Comparison of ENCODE assay signal across 17 cellular contexts in the genomic region with DNA sequence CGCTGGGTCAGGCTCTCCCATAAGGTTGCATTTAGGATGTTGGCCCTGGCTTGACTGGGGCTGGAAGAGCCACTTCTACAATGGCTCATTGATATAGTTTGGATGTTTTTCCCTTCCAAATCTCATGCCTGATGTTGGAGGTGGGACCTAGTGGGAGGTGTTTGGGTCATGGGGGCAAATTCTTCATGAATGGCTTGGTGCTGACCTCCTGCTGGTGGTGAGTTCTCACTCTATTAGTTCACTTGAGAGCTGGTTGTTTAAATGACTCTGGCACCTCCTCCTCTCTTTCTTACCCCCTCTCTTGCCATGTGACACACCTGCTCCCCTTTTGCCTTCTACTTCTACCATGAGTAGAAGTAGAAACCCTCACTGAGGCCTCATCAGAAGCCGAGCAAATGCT. TPM values are rescaled to one million over a fixed set of nuclear protein-coding genes. Genes with fewer than 3 reads are reported as not detected.
DNase-seq lines count a peak whose midpoint lies in the region; ATAC-seq and TF ChIP-seq lines count a peak whose summit lies in the region.
"Had no signal": no experiment of that assay in that cellular context is flagged by ENCODE, and none has a peak within 500 bp of the region (broad histone marks: within the 10 kb centered on the region; RNA-seq: fewer than 3 reads in every experiment).

No MANE protein-coding gene starts in this region.

- no peaks in the 10 kb centered on the region for H3K79me1 ChIP-seq in mesendoderm (ENCODE audit: low read length)

- no peaks in the 10 kb centered on the region for H3K9me3 ChIP-seq in sigmoid colon
- H3K9me3 ChIP-seq in CD4-positive, alpha-beta memory T cell (ENCODE audit: control insufficient read depth in 1 of 2, low read length in 2 of 2): no peaks in the 10 kb centered on the region
- H3K9me3 ChIP-seq: HAP-1 had no signal

- no peaks in the 10 kb centered on the region for H3K27me3 ChIP-seq in mesendoderm (ENCODE audit: insufficient read depth, low read length, poor library complexity)
- no peaks in the 10 kb centered on the region for H3K27me3 ChIP-seq in sigmoid colon
- H3K27me3 ChIP-seq in CD4-positive, alpha-beta memory T cell (ENCODE audit: insufficient read depth, low read length): no peaks in the 10 kb centered on the region

- CTCF ChIA-PET in WTC11 (lab: Charles Lee): no interaction called here
- CTCF ChIA-PET in CD4-positive, alpha-beta memory T cell (lab: Charles Lee; ENCODE audit: partially characterized antibody): no interaction called here

- no peak overlapping the region for H4K8ac ChIP-seq in mesendoderm (ENCODE audit: low read depth, low read length)

- POLR2A ChIA-PET in WTC11 (lab: Charles Lee): no interaction called here
- POLR2A ChIA-PET in CD4-positive, alpha-beta memory T cell (lab: Charles Lee; ENCODE audit: partially characterized antibody): no interaction called here

- H3K27ac Mint-ChIP-seq in WTC11: peak overlapping the region; percentile 43
- H3K27ac Mint-ChIP-seq in activated CD4-positive, alpha-beta T cell treated with anti-CD3 and anti-CD28 coated beads, Interleukin-2, amount 10 ng/mL, durations not matched to agents 24 days and 14 days: no peak overlapping the region
- H3K27ac Mint-ChIP-seq in CD4-positive, alpha-beta memory T cell: no peak overlapping the region
- H3K27ac Mint-ChIP-seq: B cell had no signal

- no peak overlapping the region for H2BK5ac ChIP-seq in mesendoderm (ENCODE audit: low read length)

- H2BK120ac ChIP-seq in mesendoderm (ENCODE audit: low read depth, low read length): no peak overlapping the region

- H3K9me3 Mint-ChIP-seq in WTC11: peaks cover 5% of the 10 kb centered on the region; the same call in 1 of the 2 replicates
- no peaks in the 10 kb centered on the region for H3K9me3 Mint-ChIP-seq in activated CD4-positive, alpha-beta T cell treated with anti-CD3 and anti-CD28 coated beads, Interleukin-2, amount 10 ng/mL, durations not matched to agents 24 days and 14 days
- H3K9me3 Mint-ChIP-seq in CD4-positive, alpha-beta memory T cell: no peaks in the 10 kb centered on the region

- no peak overlapping the region for H3K56ac ChIP-seq in mesendoderm (ENCODE audit: low read length)

- intact Hi-C loops in activated CD4-positive, alpha-beta T cell treated with anti-CD3 and anti-CD28 coated beads, Interleukin-2, amount 10 ng/mL, durations not matched to agents 24 days and 14 days (cut with micrococcal nuclease): no loop called here
- intact Hi-C loops in sigmoid colon (cut with DNase I): no loop called here
- intact Hi-C loops in CD4-positive, alpha-beta memory T cell (cut with micrococcal nuclease): no loop called here

- H3K36me3 Mint-ChIP-seq in WTC11: no peaks in the 10 kb centered on the region
- H3K36me3 Mint-ChIP-seq in activated CD4-positive, alpha-beta T cell treated with anti-CD3 and anti-CD28 coated beads, Interleukin-2, amount 10 ng/mL, durations not matched to agents 24 days and 14 days (ENCODE audit: low read depth): no peaks in the 10 kb centered on the region
- no peaks in the 10 kb centered on the region for H3K36me3 Mint-ChIP-seq in CD4-positive, alpha-beta memory T cell

- H3K4me3 Mint-ChIP-seq in WTC11: no peak overlapping the region
- no peak overlapping the region for H3K4me3 Mint-ChIP-seq in activated CD4-positive, alpha-beta T cell treated with anti-CD3 and anti-CD28 coated beads, Interleukin-2, amount 10 ng/mL, durations not matched to agents 24 days and 14 days
- no peak overlapping the region for H3K4me3 Mint-ChIP-seq in CD4-positive, alpha-beta memory T cell
- H3K4me3 Mint-ChIP-seq: B cell had no signal

- H3K4me3 ChIP-seq in mesendoderm (ENCODE audit: low read length) (no peak overlapping the region), sigmoid colon (no peak overlapping the region)
- H3K4me3 ChIP-seq in CD4-positive, alpha-beta memory T cell (ENCODE audit: low read length in 2 of 2): no peak overlapping the region
- H3K4me3 ChIP-seq: BLaER1 treated with 17β-estradiol and CSF1 and Interleukin-3, amounts not matched to agents 10 nM and 100 nM; HAP-1 had no signal

- no peaks in the 10 kb centered on the region for H3K79me2 ChIP-seq in mesendoderm (ENCODE audit: control insufficient read depth, insufficient read depth, low read length)

- DNase-seq in ELF-1 (ENCODE audit: low read depth, low spot score): peak; percentile 59
- no peak for DNase-seq in WTC11 (ENCODE audit: low spot score)
- peak; percentile 75 for DNase-seq in mesendoderm
- no peak for DNase-seq in activated CD4-positive, alpha-beta T cell treated with anti-CD3 and anti-CD28 coated beads, Interleukin-2, amount 10 ng/mL, durations not matched to agents 24 days and 14 days
- DNase-seq in sigmoid colon: no peak
- DNase-seq in AG20443 (ENCODE audit: low spot score): no peak
- no peak for DNase-seq in CD4-positive, alpha-beta memory T cell
- DNase-seq: 8988T, Caco-2, GF-D8, GOT3 had no signal

- H3K23ac ChIP-seq in mesendoderm (ENCODE audit: low read length): no peak overlapping the region

- H3K9ac ChIP-seq in mesendoderm (ENCODE audit: low read length): no peak overlapping the region
- H3K9ac ChIP-seq: BLaER1 treated with 17β-estradiol and CSF1 and Interleukin-3, amounts not matched to agents 10 nM and 100 nM had no signal

- H3K4me1 ChIP-seq in mesendoderm (ENCODE audit: control insufficient read depth, low read depth, low read length) (peaks cover 3% of the 10 kb centered on the region), sigmoid colon (no peaks in the 10 kb centered on the region)
- H3K4me1 ChIP-seq in CD4-positive, alpha-beta memory T cell (ENCODE audit: insufficient read depth, low read length): peaks cover 14% of the 10 kb centered on the region
- H3K4me1 ChIP-seq: HAP-1 had no signal

- H3K36me3 ChIP-seq in mesendoderm (ENCODE audit: control insufficient read depth, insufficient read depth, low read length): no peaks in the 10 kb centered on the region
- H3K36me3 ChIP-seq in sigmoid colon: no peaks in the 10 kb centered on the region
- no peaks in the 10 kb centered on the region for H3K36me3 ChIP-seq in CD4-positive, alpha-beta memory T cell (ENCODE audit: insufficient read depth, low read length)
- H3K36me3 ChIP-seq: BLaER1 treated with 17β-estradiol and CSF1 and Interleukin-3, amounts not matched to agents 10 nM and 100 nM; HAP-1 had no signal

- H2AK5ac ChIP-seq in mesendoderm (ENCODE audit: low read length): no peak overlapping the region

- no peak for TF ChIP-seq EP300 in sigmoid colon (IDR thresholded peaks at IDR 0.05)

- H3K27ac ChIP-seq in mesendoderm (ENCODE audit: low read depth, low read length): no peak overlapping the region
- H3K27ac ChIP-seq in sigmoid colon: no peak overlapping the region
- H3K27ac ChIP-seq in CD4-positive, alpha-beta memory T cell (ENCODE audit: low read depth, low read length): no peak overlapping the region
- H3K27ac ChIP-seq: BLaER1 treated with 17β-estradiol and CSF1 and Interleukin-3, amounts not matched to agents 10 nM and 100 nM had no signal

- peaks cover 36% of the 10 kb centered on the region for H3K4me1 Mint-ChIP-seq in WTC11
- H3K4me1 Mint-ChIP-seq in activated CD4-positive, alpha-beta T cell treated with anti-CD3 and anti-CD28 coated beads, Interleukin-2, amount 10 ng/mL, durations not matched to agents 24 days and 14 days: peaks cover 17% of the 10 kb centered on the region
- H3K4me1 Mint-ChIP-seq in CD4-positive, alpha-beta memory T cell: peaks cover 10 to 12% (median 10%) of the 10 kb centered on the region in 4 donors

- no peak overlapping the region for H3K18ac ChIP-seq in mesendoderm (ENCODE audit: low read length)

- WGBS in mesendoderm (ENCODE audit: extremely low coverage, insufficient coverage, low lambda C conversion rate): no CpG with 5 or more reads among the region's 2 CpGs
- WGBS in sigmoid colon, 2 donors: 95 to 98% methylated on average over 2 of the region's 2 CpGs

- H2BK15ac ChIP-seq in mesendoderm (replicated peaks; ENCODE audit: low read depth): no peak overlapping the region

- H4K5ac ChIP-seq in mesendoderm (ENCODE audit: low read length): no peak overlapping the region

- H3K4ac ChIP-seq in mesendoderm (ENCODE audit: low read depth, low read length): no peak overlapping the region

- no peak for TF ChIP-seq POLR2A in sigmoid colon (IDR thresholded peaks at IDR 0.05)

- peak; percentile 43 for ATAC-seq in WTC11

- no peak overlapping the region for H3K4me2 ChIP-seq in mesendoderm (ENCODE audit: low read length)
- H3K4me2 ChIP-seq: BLaER1 treated with 17β-estradiol and CSF1 and Interleukin-3, amounts not matched to agents 10 nM and 100 nM had no signal

- TF ChIP-seq CTCF in WTC11 (IDR thresholded peaks at IDR 0.05) (no peak), sigmoid colon (IDR thresholded peaks at IDR 0.05) (no peak)

- no peaks in the 10 kb centered on the region for H3K27me3 Mint-ChIP-seq in WTC11 (ENCODE audit: low read depth)
- peaks cover 46% of the 10 kb centered on the region for H3K27me3 Mint-ChIP-seq in activated CD4-positive, alpha-beta T cell treated with anti-CD3 and anti-CD28 coated beads, Interleukin-2, amount 10 ng/mL, durations not matched to agents 24 days and 14 days
- H3K27me3 Mint-ChIP-seq in CD4-positive, alpha-beta memory T cell: peaks cover 0 to 5% of the 10 kb centered on the region in 2 donors

TF ChIP-seq in WTC11, 78 proteins besides CTCF, POLR2A, EP300 and RAD21:
- TF ChIP-seq, protein P1, sequence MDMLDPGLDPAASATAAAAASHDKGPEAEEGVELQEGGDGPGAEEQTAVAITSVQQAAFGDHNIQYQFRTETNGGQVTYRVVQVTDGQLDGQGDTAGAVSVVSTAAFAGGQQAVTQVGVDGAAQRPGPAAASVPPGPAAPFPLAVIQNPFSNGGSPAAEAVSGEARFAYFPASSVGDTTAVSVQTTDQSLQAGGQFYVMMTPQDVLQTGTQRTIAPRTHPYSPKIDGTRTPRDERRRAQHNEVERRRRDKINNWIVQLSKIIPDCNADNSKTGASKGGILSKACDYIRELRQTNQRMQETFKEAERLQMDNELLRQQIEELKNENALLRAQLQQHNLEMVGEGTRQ (CRISPR knock-in tag; IDR thresholded peaks at IDR 0.05): 0 out of 2 replicates have a peak, but pooled peaks have one; percentile 26
- no peak for TF ChIP-seq ZNF121 (CRISPR knock-in tag; IDR thresholded peaks at IDR 0.05)

RNA-seq across cellular contexts. Expression of a gene that starts 20.5 kb away (rescaled TPM):
- total RNA-seq in WTC11 (2021) (14.6 to 15.8 TPM (median 14.9 TPM) in 3 replicates), sigmoid colon (not detected)
- 1.3 TPM for polyA plus RNA-seq in mesendoderm (2013, experiment 1 of 2)
- 1.3 TPM for polyA plus RNA-seq in mesendoderm (2013, experiment 2 of 2)
- total RNA-seq in activated CD4-positive, alpha-beta T cell treated with anti-CD3 and anti-CD28 coated beads, Interleukin-2, amount 10 ng/mL, durations not matched to agents 24 days and 14 days: 0.69 and 1.0 TPM in 2 replicates
- polyA plus RNA-seq in sigmoid colon: under 1 TPM in 1 of 3 donors, not detected in 2; 0.45 TPM
- total RNA-seq in CD4-positive, alpha-beta memory T cell: not detected
- polyA plus RNA-seq in CD4-positive, alpha-beta memory T cell: not detected
- total RNA-seq: A673, B cell, Daoy had no signal
- polyA plus RNA-seq: AG04450 had no signal

Comparison
In these comparisons a context has a peak if more than half of its experiments do, and no peak if none do; other contexts are left out.
1. DNase-seq: peak in ELF-1 (single experiment) and mesendoderm (single experiment); none in WTC11 (single experiment), activated CD4-positive, alpha-beta T cell treated with anti-CD3 and anti-CD28 coated beads, Interleukin-2, amount 10 ng/mL, durations not matched to agents 24 days and 14 days (single experiment), sigmoid colon (single experiment), AG20443 (single experiment) and CD4-positive, alpha-beta memory T cell (0 of 5).